In genomic region chr5:1826235-1826980, GRCh38 we compare ENCODE assay signal across 28 cellular contexts. TPM values are rescaled to one million over a fixed set of nuclear protein-coding genes. Genes with fewer than 3 reads are reported as not detected.
"Had no signal": no experiment of that assay in that cellular context is flagged by ENCODE, and none has a peak within 500 bp of the region (broad histone marks: within the 10 kb centered on the region; RNA-seq: fewer than 3 reads in every experiment).

No MANE protein-coding gene starts in this region.

- H3K27ac ChIP-seq: brain microvascular endothelial cell, esophagus muscularis mucosa, foreskin keratinocyte, heart right ventricle, left ventricle myocardium inferior, parathyroid adenoma, thyroid gland, upper lobe of left lung, vagina had no signal

- H3K27ac Mint-ChIP-seq: activated CD4-positive, alpha-beta T cell treated with anti-CD3 and anti-CD28 coated beads for 36 hours; activated CD8-positive, alpha-beta memory T cell treated with anti-CD3 and anti-CD28 coated beads, Interleukin-2, amount 10 ng/mL, durations not matched to agents 7 days and 5 days; activated CD8-positive, alpha-beta T cell treated with anti-CD3 and anti-CD28 coated beads, Interleukin-2, amount 10 ng/mL, durations not matched to agents 7 days and 5 days; activated naive CD4-positive, alpha-beta T cell treated with anti-CD3 and anti-CD28 coated beads, Interleukin-2, amount 10 ng/mL, durations not matched to agents 7 days and 5 days; activated naive CD8-positive, alpha-beta T cell treated with anti-CD3 and anti-CD28 coated beads, Interleukin-2, amount 10 ng/mL, durations not matched to agents 7 days and 5 days; activated T-cell treated with anti-CD3 and anti-CD28 coated beads, Interleukin-2, amount 50 U/mL, for 72 hours; dendritic cell treated with granulocyte-macrophage colony-stimulating factor and Interleukin-4, amounts not matched to agents 40 ng/mL and 50 ng/mL, for 4 days; naive thymus-derived CD4-positive, alpha-beta T cell; stimulated activated naive CD8-positive, alpha-beta T cell treated with anti-CD3 and anti-CD28 coated beads, Interleukin-15, Interleukin-2, amounts not matched to agents 100 ng/mL and 50 ng/mL, for 24 hours had no signal

- H3K27me3 ChIP-seq: brain microvascular endothelial cell, esophagus muscularis mucosa, foreskin keratinocyte, heart right ventricle, thyroid gland, upper lobe of left lung, vagina had no signal

- H2AFZ ChIP-seq: parathyroid adenoma had no signal

- H3K9me3 Mint-ChIP-seq: activated naive CD4-positive, alpha-beta T cell treated with anti-CD3 and anti-CD28 coated beads, Interleukin-2, amount 10 ng/mL, durations not matched to agents 7 days and 5 days; activated naive CD8-positive, alpha-beta T cell treated with anti-CD3 and anti-CD28 coated beads, Interleukin-2, amount 10 ng/mL, durations not matched to agents 7 days and 5 days; activated T-cell treated with anti-CD3 and anti-CD28 coated beads, Interleukin-2, amount 50 U/mL, for 72 hours; dendritic cell treated with granulocyte-macrophage colony-stimulating factor and Interleukin-4, amounts not matched to agents 40 ng/mL and 50 ng/mL, for 4 days; stimulated activated naive CD8-positive, alpha-beta T cell treated with anti-CD3 and anti-CD28 coated beads, Interleukin-15, Interleukin-2, amounts not matched to agents 100 ng/mL and 50 ng/mL, for 24 hours had no signal

- H3K27me3 Mint-ChIP-seq: activated CD4-positive, alpha-beta T cell treated with anti-CD3 and anti-CD28 coated beads for 36 hours; activated CD8-positive, alpha-beta memory T cell treated with anti-CD3 and anti-CD28 coated beads, Interleukin-2, amount 10 ng/mL, durations not matched to agents 7 days and 5 days; activated naive CD4-positive, alpha-beta T cell treated with anti-CD3 and anti-CD28 coated beads, Interleukin-2, amount 10 ng/mL, durations not matched to agents 7 days and 5 days; activated naive CD8-positive, alpha-beta T cell treated with anti-CD3 and anti-CD28 coated beads, Interleukin-2, amount 10 ng/mL, durations not matched to agents 7 days and 5 days; naive thymus-derived CD4-positive, alpha-beta T cell; stimulated activated naive CD8-positive, alpha-beta T cell treated with anti-CD3 and anti-CD28 coated beads, Interleukin-15, Interleukin-2, amounts not matched to agents 100 ng/mL and 50 ng/mL, for 24 hours had no signal

- H3K4me3 ChIP-seq: esophagus muscularis mucosa, heart right ventricle, left ventricle myocardium inferior, thyroid gland, upper lobe of left lung, vagina had no signal

- DNase-seq: activated CD4-positive, alpha-beta T cell treated with anti-CD3 and anti-CD28 coated beads for 36 hours; activated CD4-positive, CD25-positive, alpha-beta regulatory T cell; activated CD8-positive, alpha-beta memory T cell treated with anti-CD3 and anti-CD28 coated beads, Interleukin-2, amount 10 ng/mL, durations not matched to agents 7 days and 5 days; activated CD8-positive, alpha-beta T cell treated with anti-CD3 and anti-CD28 coated beads, Interleukin-2, amount 10 ng/mL, durations not matched to agents 7 days and 5 days; activated naive CD4-positive, alpha-beta T cell treated with anti-CD3 and anti-CD28 coated beads, Interleukin-2, amount 10 ng/mL, durations not matched to agents 7 days and 5 days; activated naive CD8-positive, alpha-beta T cell treated with anti-CD3 and anti-CD28 coated beads, Interleukin-2, amount 10 ng/mL, durations not matched to agents 7 days and 5 days; activated T-cell treated with anti-CD3 and anti-CD28 coated beads, Interleukin-2, amount 50 U/mL, for 72 hours; brain microvascular endothelial cell; foreskin keratinocyte; heart right ventricle; kidney glomerular epithelial cell; left ventricle myocardium inferior; mammary epithelial cell; midbrain; naive thymus-derived CD4-positive, alpha-beta T cell; right cardiac atrium; stimulated activated CD4-positive, alpha-beta T cell treated with anti-CD3 and anti-CD28 coated beads, Interleukin-2, amount 100 ng/mL, for 48 hours; substantia nigra; thyroid gland had no signal

- H3K9ac ChIP-seq: parathyroid adenoma had no signal

- H3K4me1 ChIP-seq: esophagus muscularis mucosa, foreskin keratinocyte, heart right ventricle, left ventricle myocardium inferior, parathyroid adenoma, thyroid gland, upper lobe of left lung, vagina had no signal

- H3K9me3 ChIP-seq: esophagus muscularis mucosa, heart right ventricle, left ventricle myocardium inferior, thyroid gland, upper lobe of left lung, vagina had no signal

- ATAC-seq: activated CD4-positive, alpha-beta T cell treated with anti-CD3 and anti-CD28 coated beads for 36 hours; activated CD8-positive, alpha-beta memory T cell treated with anti-CD3 and anti-CD28 coated beads, Interleukin-2, amount 10 ng/mL, durations not matched to agents 7 days and 5 days; activated CD8-positive, alpha-beta T cell treated with anti-CD3 and anti-CD28 coated beads, Interleukin-2, amount 10 ng/mL, durations not matched to agents 7 days and 5 days; activated T-cell treated with anti-CD3 and anti-CD28 coated beads, Interleukin-2, amount 50 U/mL, for 72 hours; foreskin keratinocyte; naive thymus-derived CD4-positive, alpha-beta T cell had no signal

- H3K4me3 Mint-ChIP-seq: activated CD4-positive, alpha-beta T cell treated with anti-CD3 and anti-CD28 coated beads for 36 hours; activated CD8-positive, alpha-beta memory T cell treated with anti-CD3 and anti-CD28 coated beads, Interleukin-2, amount 10 ng/mL, durations not matched to agents 7 days and 5 days; activated CD8-positive, alpha-beta T cell treated with anti-CD3 and anti-CD28 coated beads, Interleukin-2, amount 10 ng/mL, durations not matched to agents 7 days and 5 days; activated naive CD4-positive, alpha-beta T cell treated with anti-CD3 and anti-CD28 coated beads, Interleukin-2, amount 10 ng/mL, durations not matched to agents 7 days and 5 days; activated naive CD8-positive, alpha-beta T cell treated with anti-CD3 and anti-CD28 coated beads, Interleukin-2, amount 10 ng/mL, durations not matched to agents 7 days and 5 days; activated T-cell treated with anti-CD3 and anti-CD28 coated beads, Interleukin-2, amount 50 U/mL, for 72 hours; dendritic cell treated with granulocyte-macrophage colony-stimulating factor and Interleukin-4, amounts not matched to agents 40 ng/mL and 50 ng/mL, for 4 days; naive thymus-derived CD4-positive, alpha-beta T cell; stimulated activated naive CD8-positive, alpha-beta T cell treated with anti-CD3 and anti-CD28 coated beads, Interleukin-15, Interleukin-2, amounts not matched to agents 100 ng/mL and 50 ng/mL, for 24 hours had no signal

- H3K4me1 Mint-ChIP-seq: activated CD4-positive, alpha-beta T cell treated with anti-CD3 and anti-CD28 coated beads for 36 hours; activated CD8-positive, alpha-beta memory T cell treated with anti-CD3 and anti-CD28 coated beads, Interleukin-2, amount 10 ng/mL, durations not matched to agents 7 days and 5 days; activated naive CD4-positive, alpha-beta T cell treated with anti-CD3 and anti-CD28 coated beads, Interleukin-2, amount 10 ng/mL, durations not matched to agents 7 days and 5 days; activated naive CD8-positive, alpha-beta T cell treated with anti-CD3 and anti-CD28 coated beads, Interleukin-2, amount 10 ng/mL, durations not matched to agents 7 days and 5 days had no signal

RNA-seq across cellular contexts. Expression of gene IRX4, which starts 56.3 kb away (rescaled TPM):
- total RNA-seq: activated CD4-positive, alpha-beta T cell treated with anti-CD3 and anti-CD28 coated beads for 36 hours; activated CD8-positive, alpha-beta memory T cell treated with anti-CD3 and anti-CD28 coated beads, Interleukin-2, amount 10 ng/mL, durations not matched to agents 7 days and 5 days; activated CD8-positive, alpha-beta T cell treated with anti-CD3 and anti-CD28 coated beads, Interleukin-2, amount 10 ng/mL, durations not matched to agents 7 days and 5 days; activated naive CD8-positive, alpha-beta T cell treated with anti-CD3 and anti-CD28 coated beads, Interleukin-2, amount 10 ng/mL, durations not matched to agents 7 days and 5 days; activated T-cell treated with anti-CD3 and anti-CD28 coated beads, Interleukin-2, amount 50 U/mL, for 72 hours; esophagus muscularis mucosa; naive thymus-derived CD4-positive, alpha-beta T cell; pulmonary artery endothelial cell; T-helper 1 cell treated with Interleukin-12 subunit alpha and Interleukin-12 subunit beta and Interleukin-4 antibody, amounts not matched to agents 30 ng/mL and 1 ng/mL, for 36 hours; thyroid gland had no signal
- polyA plus RNA-seq: naive thymus-derived CD4-positive, alpha-beta T cell; neural cell; right cardiac atrium had no signal
